13 cellular contexts compared by ENCODE assay signal in the genomic region with DNA sequence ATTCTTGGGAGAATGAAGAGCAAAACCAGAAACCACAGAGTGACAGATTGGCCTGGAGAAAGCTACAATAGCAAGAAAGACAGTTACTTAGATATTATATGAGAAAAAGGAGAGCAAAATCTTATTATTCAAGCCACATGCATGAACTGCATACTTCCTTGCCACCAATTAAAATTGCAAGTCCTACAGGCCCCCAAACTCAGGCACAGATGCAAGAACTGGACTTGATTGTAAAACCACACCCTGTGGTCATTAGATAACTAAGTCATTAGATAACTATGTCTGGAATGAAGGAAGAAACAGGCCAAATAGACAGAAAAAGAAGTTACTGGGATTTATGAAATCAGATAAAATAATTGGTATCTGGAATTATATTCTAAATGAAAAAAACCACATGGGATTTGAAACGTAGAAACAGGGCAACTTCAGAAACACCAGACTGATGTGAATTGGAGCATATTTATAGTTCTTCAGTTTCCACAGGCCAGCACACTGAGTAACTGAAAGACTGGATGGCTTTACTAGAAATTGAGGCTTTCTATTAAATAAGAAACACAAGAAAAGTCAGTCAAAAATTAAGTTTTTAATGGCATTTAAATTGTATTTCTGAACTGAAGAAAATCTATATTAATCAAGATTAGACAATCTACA. TPM values are rescaled to one million over a fixed set of nuclear protein-coding genes. Genes with fewer than 3 reads are reported as not detected.
A peak's percentile ranks its signal among the peaks of the same experiment; 100 is the strongest.
DNase-seq lines count a peak whose midpoint lies in the region; ATAC-seq, FAIRE-seq and TF ChIP-seq lines count a peak whose summit lies in the region.
"Had no signal": no experiment of that assay in that cellular context is flagged by ENCODE, and none has a peak within 500 bp of the region (broad histone marks: within the 10 kb centered on the region; RNA-seq: fewer than 3 reads in every experiment).

No MANE protein-coding gene starts in this region.

- peak; percentile 62 for DNase-seq in Daoy (ENCODE audit: low read depth)
- DNase-seq in RCC 7860 (ENCODE audit: low spot score) = peak; percentile 56
- peak; percentile 26 for DNase-seq in epithelial cell of proximal tubule (ENCODE audit: low read depth)
- peak; percentile 76 for DNase-seq in non-pigmented ciliary epithelial cell (ENCODE audit: low read depth)
- no peak for DNase-seq in SJCRH30
- no peak for DNase-seq in ureter (ENCODE audit: low spot score)
- DNase-seq: activated CD8-positive, alpha-beta memory T cell treated with anti-CD3 and anti-CD28 coated beads for 24 hours; naive B cell; NCI-H1417; T-helper 1 cell had no signal

- H3K4me1 ChIP-seq in SJCRH30 = 0 out of 2 replicates have a peak, but pooled peaks cover 4% of the 10 kb centered on the region

- ATAC-seq in GM18502 (IDR thresholded peaks at IDR 0.05; ENCODE audit: poor library complexity, unreplicated experiment) (no peak), HG03139 (IDR thresholded peaks at IDR 0.05; ENCODE audit: unreplicated experiment) (no peak)

- no peak overlapping the region for H3K4me3 ChIP-seq in epithelial cell of proximal tubule (ENCODE audit: low read depth, low read length)
- no peak overlapping the region for H3K4me3 ChIP-seq in SJCRH30

- no peaks in the 10 kb centered on the region for H3K9me3 ChIP-seq in SJCRH30 (replicated peaks)

- no peak overlapping the region for H3K27ac ChIP-seq in SJCRH30

- FAIRE-seq in RCC 7860 (lab: Jason Lieb, UNC) = peak; percentile 87
- FAIRE-seq: D721Med had no signal

- no peak for TF ChIP-seq CTCF in epithelial cell of proximal tubule (conservative IDR thresholded peaks at IDR 0.05; ENCODE audit: low read depth, low read length)

- no peaks in the 10 kb centered on the region for H3K36me3 ChIP-seq in SJCRH30

- no peaks in the 10 kb centered on the region for H3K27me3 ChIP-seq in SJCRH30

RNA-seq across cellular contexts. Expression of a gene that starts 49.4 kb away (rescaled TPM):
- total RNA-seq in Daoy (2014; rRNA removed; shearing (Covaris generic)) = 13.4 and 18.2 TPM in 2 replicates
- 27.7 and 29.6 TPM in 2 replicates for total RNA-seq in epithelial cell of proximal tubule
- 0.43 and 0.73 TPM in 2 replicates for total RNA-seq in SJCRH30 (2014; rRNA removed; shearing (Covaris generic))
- 28.4 TPM for total RNA-seq in ureter

Comparison
In these comparisons a context has a peak if more than half of its experiments do, and no peak if none do; other contexts are left out.
1. DNase-seq: peak in Daoy (single experiment), RCC 7860 (single experiment), epithelial cell of proximal tubule (single experiment) and non-pigmented ciliary epithelial cell (single experiment); none in SJCRH30 (0 of 2) and ureter (single experiment).